Comparison of ENCODE assay signal across 9 cellular contexts in genomic region chr12:6069452-6070093, GRCh38. TPM values are rescaled to one million over a fixed set of nuclear protein-coding genes. Genes with fewer than 3 reads are reported as not detected.
DNase-seq lines count a peak whose midpoint lies in the region; ATAC-seq and TF ChIP-seq lines count a peak whose summit lies in the region.
"Had no signal": no experiment of that assay in that cellular context is flagged by ENCODE, and none has a peak within 500 bp of the region (broad histone marks: within the 10 kb centered on the region; RNA-seq: fewer than 3 reads in every experiment).

No MANE protein-coding gene starts in this region.

- peak; percentile 36 for DNase-seq in activated naive CD4-positive, alpha-beta T cell treated with Interleukin-2 at 50 U/mL for 16 hours
- no peak for DNase-seq in activated naive CD4-positive, alpha-beta T cell (lab: John Stamatoyannopoulos, UW)
- peak; percentile 21 for DNase-seq in activated T-cell treated with anti-CD3 and anti-CD28 coated beads, Interleukin-2, amount 50 U/mL, for 4 hours
- DNase-seq in iris pigment epithelial cell (ENCODE audit: low read depth) (peak; percentile 97), stromal cell of bone marrow (ENCODE audit: low read depth) (peak; percentile 91), GM10266 (ENCODE audit: extremely low spot score) (no peak), SKM-1 (lab: John Stamatoyannopoulos, UW; ENCODE audit: unreplicated experiment) (no peak)
- DNase-seq in NK-92 treated with Interleukin-12 subunit alpha and Interleukin-12 subunit beta, amount 100 ng/mL, for 24 hours (lab: John Stamatoyannopoulos, UW), result no peak
- DNase-seq: NCI-H510A treated with DMSO at 0.1 percent for 48 hours had no signal

- H3K4me1 Mint-ChIP-seq in activated T-cell treated with anti-CD3 and anti-CD28 coated beads, Interleukin-2, amount 50 U/mL, for 4 hours (ENCODE audit: low read depth), result peaks cover 26% of the 10 kb centered on the region

- no peak for TF ChIP-seq CTCF in GM10266 (IDR thresholded peaks at IDR 0.05; ENCODE audit: control insufficient read depth, insufficient read depth, low read depth, missing control alignments)

- H3K27me3 Mint-ChIP-seq in activated T-cell treated with anti-CD3 and anti-CD28 coated beads, Interleukin-2, amount 50 U/mL, for 4 hours (ENCODE audit: low read depth), result peaks cover 15% of the 10 kb centered on the region

- peak; percentile 62 to 65 for ATAC-seq in activated T-cell treated with anti-CD3 and anti-CD28 coated beads, Interleukin-2, amount 50 U/mL, for 4 hours

- no peaks in the 10 kb centered on the region for H3K36me3 Mint-ChIP-seq in activated T-cell treated with anti-CD3 and anti-CD28 coated beads, Interleukin-2, amount 50 U/mL, for 4 hours (ENCODE audit: insufficient read depth)

- no peak overlapping the region for H3K4me3 Mint-ChIP-seq in activated T-cell treated with anti-CD3 and anti-CD28 coated beads, Interleukin-2, amount 50 U/mL, for 4 hours

- no peaks in the 10 kb centered on the region for H3K9me3 Mint-ChIP-seq in activated T-cell treated with anti-CD3 and anti-CD28 coated beads, Interleukin-2, amount 50 U/mL, for 4 hours

RNA-seq across cellular contexts. Expression of gene VWF, which starts 54.9 kb away (rescaled TPM):
- under 1 TPM; 0.33 to 0.71 (median 0.58) TPM for total RNA-seq in activated T-cell treated with anti-CD3 and anti-CD28 coated beads, Interleukin-2, amount 50 U/mL, for 4 hours

Comparison
In these comparisons a context has a peak if more than half of its experiments do, and no peak if none do; other contexts are left out.
1. DNase-seq: peak in activated naive CD4-positive, alpha-beta T cell treated with Interleukin-2 at 50 U/mL for 16 hours (single experiment), activated T-cell treated with anti-CD3 and anti-CD28 coated beads, Interleukin-2, amount 50 U/mL, for 4 hours (single experiment), iris pigment epithelial cell (single experiment) and stromal cell of bone marrow (single experiment); none in activated naive CD4-positive, alpha-beta T cell (0 of 4), GM10266 (single experiment), SKM-1 (single experiment) and NK-92 treated with Interleukin-12 subunit alpha and Interleukin-12 subunit beta, amount 100 ng/mL, for 24 hours (single experiment).